In genomic region chr10:7872041-7872442, GRCh38 we compare ENCODE assay signal across 8 cellular contexts. TPM values are rescaled to one million over a fixed set of nuclear protein-coding genes. Genes with fewer than 3 reads are reported as not detected.
DNase-seq lines count a peak whose midpoint lies in the region; ATAC-seq and TF ChIP-seq lines count a peak whose summit lies in the region.

No MANE protein-coding gene starts in this region.

- H3K27ac Mint-ChIP-seq in endodermal cell: no peak overlapping the region

- in situ Hi-C loops in GM13977 (cut with MboI; ENCODE audit: low pct_unique_long_range_greater_than_20kb, low sequenced_read_pairs, unreplicated experiment): no loop called here

- POLR2A ChIA-PET in RWPE1 (lab: Yijun Ruan, JAX; ENCODE audit: low non-redundant PET): interaction anchor here (0.6 kb wide), 1 partner anchor 54 kb away, joined by 3 read pairs; the partner anchor contains the start of gene TAF3

- peaks cover 0 to 3% (median 0%) of the 10 kb centered on the region in 10 experiments; a peak in 1 of 20 replicates for H3K4me1 ChIP-seq in BLaER1 treated with 17β-estradiol and CSF1 and Interleukin-3, amounts not matched to agents 10 nM and 100 nM
- H3K4me1 ChIP-seq in endodermal cell (ENCODE audit: control insufficient read depth, insufficient read depth, low read length): peaks cover 24% of the 10 kb centered on the region

- TF ChIP-seq CTCF in GM13977 (IDR thresholded peaks at IDR 0.05; ENCODE audit: extremely low read depth, insufficient read depth, missing control alignments) (peak; percentile 50), RWPE1 (conservative IDR thresholded peaks at IDR 0.05; ENCODE audit: low read depth) (peak; percentile 77), endodermal cell (conservative IDR thresholded peaks at IDR 0.05) (peak; percentile 84), neural cell (IDR thresholded peaks at IDR 0.05; ENCODE audit: poor library complexity, severe bottlenecking) (peak; percentile 81)

- no peaks in the 10 kb centered on the region for H3K79me2 ChIP-seq in neural cell (replicated peaks; ENCODE audit: insufficient read depth, low read length)

- no peaks in the 10 kb centered on the region for H3K36me3 ChIP-seq in BLaER1 treated with 17β-estradiol and CSF1 and Interleukin-3, amounts not matched to agents 10 nM and 100 nM
- H3K36me3 ChIP-seq in endodermal cell (ENCODE audit: control insufficient read depth, insufficient read depth, low read length): no peaks in the 10 kb centered on the region
- no peaks in the 10 kb centered on the region for H3K36me3 ChIP-seq in neural cell (ENCODE audit: insufficient read depth, low read length)

- CTCF ChIA-PET in RWPE1 (lab: Yijun Ruan, JAX): interaction anchor here (0.6 to 0.7 kb wide), 4 partner anchors 84 to 1322 kb away, joined by 3 read pairs; partner anchors contain the start of gene ATP5F1C

- H3K9me2 ChIP-seq in neural cell (ENCODE audit: insufficient read depth, low read length): no peaks in the 10 kb centered on the region

- no peaks in the 10 kb centered on the region for H3K9me3 ChIP-seq in BLaER1 treated with 17β-estradiol and CSF1 and Interleukin-3, amounts not matched to agents 10 nM and 100 nM (replicated peaks in 1 of 11)
- H3K9me3 ChIP-seq in endodermal cell (ENCODE audit: control insufficient read depth, low read length) (no peaks in the 10 kb centered on the region), neural cell (ENCODE audit: low read length) (no peaks in the 10 kb centered on the region)

- no peaks in the 10 kb centered on the region for H3K9me3 Mint-ChIP-seq in endodermal cell

- peak overlapping the region in 9 of 11 experiments; percentile 3 to 80 (median 42); a peak in 11 of 22 replicates for H3K4me2 ChIP-seq in BLaER1 treated with 17β-estradiol and CSF1 and Interleukin-3, amounts not matched to agents 10 nM and 100 nM
- no peak overlapping the region for H3K4me2 ChIP-seq in neural cell (ENCODE audit: low read length)

- H3K27ac ChIP-seq in BLaER1 treated with 17β-estradiol and CSF1 and Interleukin-3, amounts not matched to agents 10 nM and 100 nM: no peak overlapping the region
- H3K27ac ChIP-seq in RWPE1 (no peak overlapping the region), endodermal cell (ENCODE audit: low read depth, low read length) (no peak overlapping the region), neural cell (ENCODE audit: low read length) (no peak overlapping the region)

- H4K20me1 ChIP-seq in BLaER1 treated with 17β-estradiol and CSF1 and Interleukin-3, amounts not matched to agents 10 nM and 100 nM: peaks cover 0 to 71% (median 32%) of the 10 kb centered on the region in 11 experiments; a peak in 15 of 22 replicates
- no peaks in the 10 kb centered on the region for H4K20me1 ChIP-seq in neural cell (ENCODE audit: insufficient read depth)

- peak overlapping the region in 2 of 10 experiments; percentile 38 to 41; a peak in 3 of 20 replicates for H3K4me3 ChIP-seq in BLaER1 treated with 17β-estradiol and CSF1 and Interleukin-3, amounts not matched to agents 10 nM and 100 nM
- H3K4me3 ChIP-seq in endodermal cell (ENCODE audit: low read length) (no peak overlapping the region), neural cell (ENCODE audit: low read length) (no peak overlapping the region)

- no peak for ATAC-seq in HG03139 (IDR thresholded peaks at IDR 0.05; ENCODE audit: unreplicated experiment)

- DNase-seq in GM13977 (ENCODE audit: low spot score) (peak; percentile 11), RWPE1 (ENCODE audit: low spot score) (peak; percentile 5), endodermal cell (no peak), cerebellar nuclear complex (lab: John Stamatoyannopoulos, UW) (no peak), NCI-H2196 (lab: John Stamatoyannopoulos, UW; ENCODE audit: unreplicated experiment) (no peak)

- H3K36me3 Mint-ChIP-seq in endodermal cell (ENCODE audit: low read depth): no peaks in the 10 kb centered on the region

- peak; percentile 88 for TF ChIP-seq RAD21 in neural cell (conservative IDR thresholded peaks at IDR 0.05)

- H3K27me3 Mint-ChIP-seq in endodermal cell (ENCODE audit: insufficient read depth): no peaks in the 10 kb centered on the region

- no peak for TF ChIP-seq EP300 in neural cell (conservative IDR thresholded peaks at IDR 0.05; ENCODE audit: poor library complexity, severe bottlenecking)

- no peaks in the 10 kb centered on the region for H3F3A ChIP-seq in neural cell (ENCODE audit: insufficient read depth, low read length, poor library complexity, severe bottlenecking)

- H3K27me3 ChIP-seq in BLaER1 treated with 17β-estradiol and CSF1 and Interleukin-3, amounts not matched to agents 10 nM and 100 nM: no peaks in the 10 kb centered on the region
- H3K27me3 ChIP-seq in endodermal cell (ENCODE audit: control insufficient read depth, insufficient read depth, low read length, poor library complexity, severe bottlenecking): no peaks in the 10 kb centered on the region
- no peaks in the 10 kb centered on the region for H3K27me3 ChIP-seq in neural cell (ENCODE audit: insufficient read depth, low read depth, low read length)

- H3K9ac ChIP-seq in BLaER1 treated with 17β-estradiol and CSF1 and Interleukin-3, amounts not matched to agents 10 nM and 100 nM: no peak overlapping the region
- H3K9ac ChIP-seq in endodermal cell (ENCODE audit: extremely low read depth, low read length, poor library complexity, severe bottlenecking) (no peak overlapping the region), neural cell (ENCODE audit: low read length) (no peak overlapping the region)

- H2AFZ ChIP-seq in neural cell (ENCODE audit: low read depth, low read length): no peak overlapping the region

- peaks cover 45% of the 10 kb centered on the region for H3K4me1 Mint-ChIP-seq in endodermal cell

- H3K4me3 Mint-ChIP-seq in endodermal cell: no peak overlapping the region

- 31% methylated on average over 5 of the region's 5 CpGs; no CpG with 5 or more reads in 1 of the 2 experiments for WGBS in endodermal cell (ENCODE audit: insufficient coverage in 1 of 2, insufficient read length in 1 of 2), 2 experiments

TF ChIP-seq in neural cell, 6 proteins besides CTCF, POLR2A, EP300 and RAD21:
- TF ChIP-seq MXI1 (conservative IDR thresholded peaks at IDR 0.05; ENCODE audit: poor library complexity, severe bottlenecking) (no peak), SMC3 (conservative IDR thresholded peaks at IDR 0.05; ENCODE audit: poor library complexity) (peak; percentile 86)

RNA-seq across cellular contexts. Expression of gene TAF3, which starts 53.7 kb away (rescaled TPM):
- 10 to 100 TPM in 1 of 2 donors, 1 to 10 TPM in 1; 9.9 to 10.0 TPM for total RNA-seq in endodermal cell
- polyA plus RNA-seq in endodermal cell (2013, experiment 1 of 2): 8.6 TPM
- 8.2 TPM for polyA plus RNA-seq in endodermal cell (2013, experiment 2 of 2)
- polyA plus RNA-seq in neural cell: 1.4 and 2.0 TPM in 2 replicates
- 6.3 and 6.7 TPM in 2 replicates for polyA minus RNA-seq in neural cell

Comparison
In these comparisons a context has a peak if more than half of its experiments do, and no peak if none do; other contexts are left out.
1. DNase-seq: peak in GM13977 (single experiment) and RWPE1 (single experiment); none in endodermal cell (single experiment), cerebellar nuclear complex (0 of 2) and NCI-H2196 (single experiment).
2. Peak in every context shown above with its lines, with median percentiles within 50 percentile points of each other: CTCF ChIP-seq.